ENCODE assay signal across 8 cellular contexts in genomic region chr20:56343861-56344381, GRCh38. TPM values are rescaled to one million over a fixed set of nuclear protein-coding genes. Genes with fewer than 3 reads are reported as not detected.
DNase-seq lines count a peak whose midpoint lies in the region; ATAC-seq and TF ChIP-seq lines count a peak whose summit lies in the region.

No MANE protein-coding gene starts in this region.

- no peaks in the 10 kb centered on the region for H3K36me3 Mint-ChIP-seq in neural crest cell (ENCODE audit: low read depth)

- H3K4me1 ChIP-seq in esophagus muscularis mucosa: peaks cover 3 to 8% (median 6%) of the 10 kb centered on the region in 4 donors

- peak; percentile 64 for DNase-seq in NCI-H2227 (lab: John Stamatoyannopoulos, UW; ENCODE audit: unreplicated experiment)
- DNase-seq in NCI-H2227 treated with DMSO at 0.1 percent for 48 hours (lab: John Stamatoyannopoulos, UW): no peak
- DNase-seq in activated CD4-positive, alpha-beta T cell treated with anti-CD3 and anti-CD28 coated beads, Interleukin-2, amount 50 U/mL, for 48 hours: peak; percentile 41 to 59
- DNase-seq in esophagus muscularis mucosa (ENCODE audit: extremely low spot score): no peak
- DNase-seq in neural crest cell (ENCODE audit: low read depth, low spot score): peak; percentile 79
- DNase-seq in stimulated activated naive CD4-positive, alpha-beta T cell treated with Interleukin-2 at 50 U/mL for 16 hours (lab: John Stamatoyannopoulos, UW): no peak

- TF ChIP-seq POLR2A in esophagus muscularis mucosa (IDR thresholded peaks at IDR 0.05; ENCODE audit: low read depth): no peak

- H3K27me3 ChIP-seq in esophagus muscularis mucosa: peaks cover 0 to 54% (median 7%) of the 10 kb centered on the region in 4 donors

- no peaks in the 10 kb centered on the region for H3K9me3 Mint-ChIP-seq in neural crest cell

- peaks cover 26% of the 10 kb centered on the region for H3K4me1 Mint-ChIP-seq in neural crest cell

- no peak for TF ChIP-seq EP300 in esophagus muscularis mucosa (IDR thresholded peaks at IDR 0.05)

- H3K27ac Mint-ChIP-seq in neural crest cell (ENCODE audit: unreplicated experiment): no peak overlapping the region

- peak; percentile 37 to 59 (median 37) for TF ChIP-seq CTCF in esophagus muscularis mucosa (IDR thresholded peaks at IDR 0.05)
- TF ChIP-seq CTCF in neural crest cell (conservative IDR thresholded peaks at IDR 0.05): peak; percentile 90

- intact Hi-C loops in esophagus muscularis mucosa (cut with DNase I): no loop called here

- H3K4me3 ChIP-seq in esophagus muscularis mucosa: peak overlapping the region in 1 of 4 donors; percentile 4

- no peaks in the 10 kb centered on the region for H3K36me3 ChIP-seq in esophagus muscularis mucosa

- H3K9me3 ChIP-seq in esophagus muscularis mucosa: no peaks in the 10 kb centered on the region

- peak overlapping the region; percentile 33 for H3K4me3 Mint-ChIP-seq in neural crest cell

- WGBS in esophagus muscularis mucosa: 2% methylated on average over 28 of the region's 41 CpGs

- peaks cover 74% of the 10 kb centered on the region for H3K27me3 Mint-ChIP-seq in neural crest cell (ENCODE audit: low read depth)

- ATAC-seq in HG03354 (IDR thresholded peaks at IDR 0.05; ENCODE audit: poor library complexity, severe bottlenecking, unreplicated experiment): peak; percentile 78
- no peak for ATAC-seq in HG03045 (IDR thresholded peaks at IDR 0.05; ENCODE audit: unreplicated experiment)

- H3K27ac ChIP-seq in esophagus muscularis mucosa (replicated peaks in 1 of 4): no peak overlapping the region

RNA-seq across cellular contexts. Expression of gene FAM210B, which starts 14.9 kb away (rescaled TPM):
- 10 to 100 TPM; 48.2 to 75.0 (median 54.5) TPM for total RNA-seq in esophagus muscularis mucosa
- total RNA-seq in neural crest cell: 30.8 and 33.2 TPM in 2 replicates

RNA-seq across cellular contexts. Expression of gene AURKA, which starts 48.1 kb away (rescaled TPM):
- total RNA-seq in esophagus muscularis mucosa (1 to 10 TPM in 3 of 4 donors, under 1 TPM in 1; 0.66 to 2.1 (median 1.4) TPM), neural crest cell (60.3 and 65.2 TPM in 2 replicates)

RNA-seq across cellular contexts. Expression of gene CSTF1, which starts 48.5 kb away (rescaled TPM):
- total RNA-seq in esophagus muscularis mucosa (10 to 100 TPM; 16.2 to 22.9 (median 20.7) TPM), neural crest cell (51.9 and 52.7 TPM in 2 replicates)

Comparison
In these comparisons a context has a peak if more than half of its experiments do, and no peak if none do; other contexts are left out.
1. DNase-seq: peak in NCI-H2227 (single experiment), activated CD4-positive, alpha-beta T cell treated with anti-CD3 and anti-CD28 coated beads, Interleukin-2, amount 50 U/mL, for 48 hours (2 of 2) and neural crest cell (single experiment); none in NCI-H2227 treated with DMSO at 0.1 percent for 48 hours (single experiment), esophagus muscularis mucosa (single experiment) and stimulated activated naive CD4-positive, alpha-beta T cell treated with Interleukin-2 at 50 U/mL for 16 hours (single experiment).
2. RNA of gene AURKA, which starts 48.1 kb away (total RNA-seq): 60.3 to 65.2 TPM in neural crest cell; 0.66 to 2.1 TPM in esophagus muscularis mucosa; every median in the first group is over 10 times any median in the second.